In genomic region chr1:23742670-23743286, GRCh38 we compare ENCODE assay signal across 2 cellular contexts.
A peak's percentile ranks its signal among the peaks of the same experiment; 100 is the strongest.
TF ChIP-seq lines count a peak whose summit lies in the region.

No MANE protein-coding gene starts in this region.

TF ChIP-seq in H1, 55 proteins besides CTCF, POLR2A, EP300 and RAD21 (continues in another document):
- TF ChIP-seq BACH1 (IDR thresholded peaks at IDR 0.05; ENCODE audit: low read length) (no peak), TBP (IDR thresholded peaks at IDR 0.05; ENCODE audit: low read depth, low read length) (peak; percentile 92), SP1 (IDR thresholded peaks at IDR 0.05; ENCODE audit: low read depth, low read length) (0 out of 2 replicates have a peak, but pooled peaks have one; percentile 15), HDAC6 (IDR thresholded peaks at IDR 0.05; ENCODE audit: low read depth, low read length) (no peak), JUND (IDR thresholded peaks at IDR 0.05; ENCODE audit: low read length) (0 out of 2 replicates have a peak, but pooled peaks have one; percentile 20), RBBP5 (IDR thresholded peaks at IDR 0.05; ENCODE audit: borderline replicate concordance, low read depth, low read length) (no peak), MAFK (IDR thresholded peaks at IDR 0.05; ENCODE audit: low read depth, low read length) (no peak), ZNF274 (IDR thresholded peaks at IDR 0.05; ENCODE audit: borderline replicate concordance, extremely low read depth, low read length) (no peak), NRF1 (IDR thresholded peaks at IDR 0.05; ENCODE audit: low read depth, low read length) (no peak), EGR1 (IDR thresholded peaks at IDR 0.05; ENCODE audit: borderline replicate concordance, low read depth, low read length) (peak; percentile 11; the same call in 1 of the 2 replicates), TAF1 (IDR thresholded peaks at IDR 0.05; ENCODE audit: low read depth, low read length) (peak; percentile 94), GTF2F1 (IDR thresholded peaks at IDR 0.05; ENCODE audit: borderline replicate concordance, low read depth, low read length) (peak; percentile 64; the same call in 1 of the 2 replicates), EZH2 (IDR thresholded peaks at IDR 0.05; ENCODE audit: low read depth, low read length, severe bottlenecking) (no peak), SIN3A (conservative IDR thresholded peaks at IDR 0.05 in 1 of 2, IDR thresholded peaks at IDR 0.05 in 1 of 2; ENCODE audit: low read depth in 1 of 2, low read length in 2 of 2) (peak in 1 of 2 experiments; percentile 37; a peak in 1 of 4 replicates), CHD7 (IDR thresholded peaks at IDR 0.05; ENCODE audit: insufficient replicate concordance, low read length) (no peak), GABPA (IDR thresholded peaks at IDR 0.05; ENCODE audit: borderline replicate concordance, insufficient read depth, low read length) (no peak), PHF8 (conservative IDR thresholded peaks at IDR 0.05; ENCODE audit: low read depth, low read length) (peak; percentile 84), POLR2AphosphoS5 (IDR thresholded peaks at IDR 0.05; ENCODE audit: low read depth, low read length) (peak; percentile 84), CHD2 (IDR thresholded peaks at IDR 0.05; ENCODE audit: low read length) (no peak), FOSL1 (IDR thresholded peaks at IDR 0.05; ENCODE audit: insufficient read depth, low read depth, low read length) (no peak), SIRT6 (IDR thresholded peaks at IDR 0.05; ENCODE audit: low read length) (no peak), CTBP2 (IDR thresholded peaks at IDR 0.05; ENCODE audit: borderline replicate concordance, insufficient read depth, insufficient read length, low read length) (no peak)

TF ChIP-seq in HEK293T, 16 proteins besides CTCF, POLR2A, EP300 and RAD21:
- TF ChIP-seq BHLHE40 (IDR thresholded peaks at IDR 0.05; ENCODE audit: borderline replicate concordance): no peak
- TF ChIP-seq FOXK2 (IDR thresholded peaks at IDR 0.05): no peak
- TF ChIP-seq NFRKB (IDR thresholded peaks at IDR 0.05): no peak
- no peak for TF ChIP-seq ZNF384 (IDR thresholded peaks at IDR 0.05)
- no peak for TF ChIP-seq ARNT (IDR thresholded peaks at IDR 0.05)
- TF ChIP-seq L3MBTL2 (conservative IDR thresholded peaks at IDR 0.05): no peak
- no peak for TF ChIP-seq PKNOX1 (IDR thresholded peaks at IDR 0.05)
- TF ChIP-seq HDGF (IDR thresholded peaks at IDR 0.05; ENCODE audit: borderline replicate concordance): no peak
- no peak for TF ChIP-seq LEF1 (IDR thresholded peaks at IDR 0.05; ENCODE audit: borderline replicate concordance)
- no peak for TF ChIP-seq FOXM1 (IDR thresholded peaks at IDR 0.05; ENCODE audit: borderline replicate concordance)
- no peak for TF ChIP-seq TARDBP (IDR thresholded peaks at IDR 0.05)
- no peak for TF ChIP-seq SUZ12 (IDR thresholded peaks at IDR 0.05)
- no peak for TF ChIP-seq ELF4 (IDR thresholded peaks at IDR 0.05)
- no peak for TF ChIP-seq SP1 (IDR thresholded peaks at IDR 0.05)
- no peak for TF ChIP-seq CTBP1 (IDR thresholded peaks at IDR 0.05; ENCODE audit: borderline replicate concordance)
- TF ChIP-seq FOXA1 (IDR thresholded peaks at IDR 0.05): no peak
